ENCODE assay signal across 17 cellular contexts in the genomic region with DNA sequence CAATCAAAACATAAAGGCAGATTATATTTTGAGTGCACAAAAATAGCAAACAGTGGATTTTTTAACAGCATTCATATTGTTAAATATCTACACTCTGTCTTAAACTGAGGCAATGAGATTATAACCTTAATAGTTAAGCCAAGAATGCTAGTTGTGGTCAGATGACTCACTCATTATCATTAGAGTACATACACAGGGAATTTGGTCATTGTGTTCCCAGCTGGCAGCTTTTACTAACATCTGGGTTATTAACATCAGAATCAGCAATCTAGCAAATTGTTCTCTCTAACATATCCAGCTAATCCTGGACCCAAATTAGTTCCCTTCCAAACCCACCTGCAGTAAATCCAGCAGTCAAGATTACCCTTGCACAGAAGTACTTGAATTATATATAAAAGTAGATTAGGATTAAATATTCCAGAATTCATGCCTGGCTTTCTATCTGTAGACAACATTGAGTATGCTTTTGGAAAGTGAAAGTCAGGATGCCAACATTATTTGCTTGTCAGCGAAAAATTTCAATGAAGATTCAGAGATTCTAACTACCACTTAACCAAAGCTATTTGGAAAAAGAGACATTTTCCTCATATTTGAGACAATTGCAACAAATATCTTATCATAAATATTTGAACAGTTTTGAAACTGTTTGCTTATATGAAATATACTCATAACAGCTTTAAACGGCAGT.
A peak's percentile ranks its signal among the peaks of the same experiment; 100 is the strongest.
DNase-seq lines count a peak whose midpoint lies in the region; ATAC-seq and TF ChIP-seq lines count a peak whose summit lies in the region.
"Had no signal": no experiment of that assay in that cellular context is flagged by ENCODE, and none has a peak within 500 bp of the region (broad histone marks: within the 10 kb centered on the region; RNA-seq: fewer than 3 reads in every experiment).

No MANE protein-coding gene starts in this region.

- peak overlapping the region in 45 of 59 donors; percentile 4 to 56 (median 24) for H3K4me3 ChIP-seq in dorsolateral prefrontal cortex
- H3K4me3 ChIP-seq: BLaER1 treated with 17β-estradiol and CSF1 and Interleukin-3, amounts not matched to agents 10 nM and 100 nM; SJSA1 had no signal

- H3K27ac ChIP-seq in dorsolateral prefrontal cortex: peak overlapping the region in 15 of 59 donors; percentile 2 to 62 (median 31)
- H3K27ac ChIP-seq: BLaER1 treated with 17β-estradiol and CSF1 and Interleukin-3, amounts not matched to agents 10 nM and 100 nM; SJSA1 had no signal

- intact Hi-C loops in dorsolateral prefrontal cortex (cut with DNase I): no loop called here

- ATAC-seq in GM18868 (IDR thresholded peaks at IDR 0.05; ENCODE audit: unreplicated experiment): no peak
- ATAC-seq: activated T-cell treated with anti-CD3 and anti-CD28 coated beads, Interleukin-2, amount 50 U/mL, for 4 hours; effector memory CD8-positive, alpha-beta T cell; stimulated activated naive CD8-positive, alpha-beta T cell treated with anti-CD3 and anti-CD28 coated beads, Interleukin-15, amount 100 ng/mL, for 72 hours had no signal

- TF ChIP-seq CTCF in dorsolateral prefrontal cortex (IDR thresholded peaks at IDR 0.05 in 54 of 56, conservative IDR thresholded peaks at IDR 0.05 in 2 of 56; ENCODE audit: low read depth in 1 of 56, partially characterized antibody in 56 of 56): no peak

- H3K27me3 ChIP-seq in dorsolateral prefrontal cortex: no peaks in the 10 kb centered on the region
- H3K27me3 ChIP-seq: BLaER1 treated with 17β-estradiol and CSF1 and Interleukin-3, amounts not matched to agents 10 nM and 100 nM; SJSA1 had no signal

- DNase-seq in DMS53 (lab: John Stamatoyannopoulos, UW) (peak; percentile 46), NCI-H774 (lab: John Stamatoyannopoulos, UW) (peak; percentile 24), dorsolateral prefrontal cortex (no peak), kidney tubule cell (ENCODE audit: low spot score) (peak; percentile 56), C1 segment of cervical spinal cord (lab: John Stamatoyannopoulos, UW) (no peak), HK-2 (ENCODE audit: unreplicated experiment) (no peak), AG20443 (ENCODE audit: low spot score) (no peak)
- DNase-seq: activated T-cell treated with anti-CD3 and anti-CD28 coated beads, Interleukin-2, amount 50 U/mL, for 4 hours; effector memory CD8-positive, alpha-beta T cell; HFFc6; Kasumi-1; NCI-H446; stimulated activated CD4-positive, alpha-beta T cell treated with anti-CD3 and anti-CD28 coated beads, Interleukin-4, amount 100 ng/mL, for 24 hours; stimulated activated naive CD8-positive, alpha-beta T cell treated with anti-CD3 and anti-CD28 coated beads, Interleukin-15, amount 100 ng/mL, for 72 hours had no signal

Comparison
In these comparisons a context has a peak if more than half of its experiments do, and no peak if none do; other contexts are left out.
1. DNase-seq: peak in DMS53 (single experiment), NCI-H774 (single experiment) and kidney tubule cell (single experiment); none in dorsolateral prefrontal cortex (0 of 10), C1 segment of cervical spinal cord (0 of 14), HK-2 (single experiment) and AG20443 (single experiment).